Comparison of ENCODE assay signal across 2 cellular contexts in genomic region chr19:53047379-53047778, GRCh38.
TF ChIP-seq lines count a peak whose summit lies in the region.

No MANE protein-coding gene starts in this region.

TF ChIP-seq in K562, 482 proteins besides CTCF, POLR2A, EP300 and RAD21:
- TF ChIP-seq ZKSCAN1 (IDR thresholded peaks at IDR 0.05; ENCODE audit: low read depth, low read length) = peak; percentile 56; the same call in 1 of the 2 replicates
- no peak for TF ChIP-seq ZNF75A (CRISPR knock-in tag; IDR thresholded peaks at IDR 0.05)
TF ChIP-seq in K562: peak in this region for 1.

TF ChIP-seq in liver, 16 proteins besides CTCF, POLR2A, EP300 and RAD21:
- TF ChIP-seq MAX (IDR thresholded peaks at IDR 0.05) = no peak
